25 cellular contexts compared by ENCODE assay signal in genomic region chr11:4195909-4196308, GRCh38.
DNase-seq lines count a peak whose midpoint lies in the region; ATAC-seq, FAIRE-seq and TF ChIP-seq lines count a peak whose summit lies in the region.
"Had no signal": no experiment of that assay in that cellular context is flagged by ENCODE, and none has a peak within 500 bp of the region (broad histone marks: within the 10 kb centered on the region; RNA-seq: fewer than 3 reads in every experiment).

No MANE protein-coding gene starts in this region.

- H3K4me1 Mint-ChIP-seq in mesothelial cell of epicardium: peaks cover 1% of the 10 kb centered on the region
- H3K4me1 Mint-ChIP-seq: CD14-positive monocyte; CD8-positive, alpha-beta memory T cell had no signal

- TF ChIP-seq POLR2A in K562 (conservative IDR thresholded peaks at IDR 0.05) (no peak), HepG2 (IDR thresholded peaks at IDR 0.05; ENCODE audit: insufficient read depth in 1 of 2, low read depth in 2 of 2, low read length in 2 of 2) (no peak), prostate gland (IDR thresholded peaks at IDR 0.05) (no peak)

- H3K27me3 ChIP-seq in MM.1S (replicated peaks; ENCODE audit: insufficient read depth, low read length) (no peaks in the 10 kb centered on the region), K562 (ENCODE audit: control insufficient read depth in 2 of 2, insufficient read depth in 2 of 2, low read length in 2 of 2) (no peaks in the 10 kb centered on the region; a peak in 1 of 5 replicates), HepG2 (ENCODE audit: control insufficient read depth in 1 of 2, insufficient read depth in 2 of 2, low read length in 2 of 2) (peaks cover 5 to 31% of the 10 kb centered on the region in 2 experiments; a peak in 4 of 5 replicates), prostate gland (replicated peaks; ENCODE audit: insufficient read depth) (no peaks in the 10 kb centered on the region)
- H3K27me3 ChIP-seq: BE2C; BLaER1 treated with 17β-estradiol and CSF1 and Interleukin-3, amounts not matched to agents 10 nM and 100 nM had no signal

- no peaks in the 10 kb centered on the region for H3K36me3 ChIP-seq in MM.1S (replicated peaks; ENCODE audit: insufficient read depth, low read length)
- no peaks in the 10 kb centered on the region for H3K36me3 ChIP-seq in K562 (ENCODE audit: control insufficient read depth, insufficient read depth, low read length)
- no peaks in the 10 kb centered on the region for H3K36me3 ChIP-seq in HepG2 (replicated peaks in 1 of 2; ENCODE audit: control insufficient read depth in 1 of 2, insufficient read depth in 2 of 2, low read length in 2 of 2)
- H3K36me3 ChIP-seq in prostate gland: no peaks in the 10 kb centered on the region
- H3K36me3 ChIP-seq: BE2C; BLaER1 treated with 17β-estradiol and CSF1 and Interleukin-3, amounts not matched to agents 10 nM and 100 nM had no signal

- in situ Hi-C loops in K562 (cut with MboI): loop anchor here (25.0 kb wide), 1 partner anchor 816 kb away; no protein-coding TSS in a partner anchor
- in situ Hi-C loops in HepG2 (cut with HindIII; ENCODE audit: extremely low pct_ligation_motif_present, low pct_unique_long_range_greater_than_20kb): no loop called here

- H3K4me3 Mint-ChIP-seq in mesothelial cell of epicardium: no peak overlapping the region
- H3K4me3 Mint-ChIP-seq: CD14-positive monocyte; CD4-positive, alpha-beta T cell; CD8-positive, alpha-beta memory T cell had no signal

- H3K27ac ChIP-seq in MM.1S (ENCODE audit: low read length) (no peak overlapping the region), K562 (ENCODE audit: extremely low read depth, low read depth, low read length) (no peak overlapping the region), HepG2 (ENCODE audit: extremely low read length, insufficient read depth, low read length) (no peak overlapping the region), prostate gland (no peak overlapping the region)
- H3K27ac ChIP-seq: 22Rv1; BLaER1 treated with 17β-estradiol and CSF1 and Interleukin-3, amounts not matched to agents 10 nM and 100 nM; GM23248 had no signal

- CTCF ChIA-PET in K562 (lab: Yijun Ruan, JAX; ENCODE audit: low intra/inter-chr PET ratio): no interaction called here
- CTCF ChIA-PET in HepG2 (lab: Yijun Ruan, JAX; ENCODE audit: low intra/inter-chr PET ratio, low total read pairs): no interaction called here

- H3K27ac Mint-ChIP-seq in mesothelial cell of epicardium: no peak overlapping the region
- H3K27ac Mint-ChIP-seq: CD14-positive monocyte; CD4-positive, alpha-beta T cell had no signal

- TF ChIP-seq RAD21 in K562 (CRISPR knock-in tag; conservative IDR thresholded peaks at IDR 0.05 in 1 of 2, IDR thresholded peaks at IDR 0.05 in 1 of 2) (no peak), HepG2 (CRISPR knock-in tag; IDR thresholded peaks at IDR 0.05) (no peak)

- no peaks in the 10 kb centered on the region for H3K36me3 Mint-ChIP-seq in mesothelial cell of epicardium
- H3K36me3 Mint-ChIP-seq: CD14-positive monocyte; CD8-positive, alpha-beta memory T cell had no signal

- H4K20me1 ChIP-seq in MM.1S (ENCODE audit: insufficient read depth, low read length) (no peaks in the 10 kb centered on the region), K562 (replicated peaks; ENCODE audit: control insufficient read depth, insufficient read depth, low read length) (no peaks in the 10 kb centered on the region), HepG2 (ENCODE audit: insufficient read depth, low read length) (no peaks in the 10 kb centered on the region)
- H4K20me1 ChIP-seq: BLaER1 treated with 17β-estradiol and CSF1 and Interleukin-3, amounts not matched to agents 10 nM and 100 nM had no signal

- peaks cover 8% of the 10 kb centered on the region for H3K9me3 Mint-ChIP-seq in mesothelial cell of epicardium
- H3K9me3 Mint-ChIP-seq: CD4-positive, alpha-beta T cell; CD8-positive, alpha-beta memory T cell had no signal

- H3K4me1 ChIP-seq in MM.1S (ENCODE audit: low read length): peaks cover 7% of the 10 kb centered on the region
- H3K4me1 ChIP-seq in K562 (replicated peaks in 1 of 2; ENCODE audit: control insufficient read depth in 2 of 2, insufficient read depth in 2 of 2, low read length in 2 of 2): peaks cover 0 to 26% of the 10 kb centered on the region in 2 experiments; a peak in 3 of 5 replicates
- no peaks in the 10 kb centered on the region for H3K4me1 ChIP-seq in HepG2 (ENCODE audit: insufficient read depth, low read length)
- H3K4me1 ChIP-seq in prostate gland (replicated peaks): no peaks in the 10 kb centered on the region
- H3K4me1 ChIP-seq: BE2C; BLaER1 treated with 17β-estradiol and CSF1 and Interleukin-3, amounts not matched to agents 10 nM and 100 nM had no signal

- TF ChIP-seq EP300 in K562 (IDR thresholded peaks at IDR 0.05; ENCODE audit: low read length): no peak
- TF ChIP-seq EP300 in HepG2 (IDR thresholded peaks at IDR 0.05; ENCODE audit: low read depth in 2 of 2, low read length in 2 of 2): no peak
- no peak for TF ChIP-seq EP300 in HepG2 (CRISPR knock-in tag; IDR thresholded peaks at IDR 0.05; ENCODE audit: borderline replicate concordance)

- intact Hi-C loops in K562 (cut with micrococcal nuclease) (no loop called here), HepG2 (cut with micrococcal nuclease; ENCODE audit: unreplicated experiment) (no loop called here), prostate gland (cut with DNase I) (no loop called here)

- TF ChIP-seq CTCF in MM.1S (IDR thresholded peaks at IDR 0.05; ENCODE audit: low read length) (no peak), K562 (IDR thresholded peaks at IDR 0.05 in 2 of 3, conservative IDR thresholded peaks at IDR 0.05 in 1 of 3; ENCODE audit: insufficient read depth in 2 of 3, low read depth in 1 of 3, low read length in 3 of 3) (no peak), HepG2 (CRISPR knock-in tag; IDR thresholded peaks at IDR 0.05) (no peak), mesothelial cell of epicardium (IDR thresholded peaks at IDR 0.05; ENCODE audit: unreplicated experiment) (no peak), prostate gland (IDR thresholded peaks at IDR 0.05) (no peak)

- H3K27me3 Mint-ChIP-seq in mesothelial cell of epicardium (ENCODE audit: low read depth): no peaks in the 10 kb centered on the region

- no peak for FAIRE-seq in K562 (lab: Jason Lieb, UNC)
- FAIRE-seq in HepG2 (lab: Jason Lieb, UNC): no peak
- FAIRE-seq: A204.1, D721Med, G401.6, GM19239, H1 had no signal

- H3K4me3 ChIP-seq in MM.1S (ENCODE audit: low read length) (no peak overlapping the region), K562 (no peak overlapping the region), HepG2 (replicated peaks in 1 of 3; ENCODE audit: insufficient read depth in 1 of 3, low read depth in 2 of 3, low read length in 3 of 3) (no peak overlapping the region), prostate gland (no peak overlapping the region)
- H3K4me3 ChIP-seq: BLaER1 treated with 17β-estradiol and CSF1 and Interleukin-3, amounts not matched to agents 10 nM and 100 nM; GM23248 had no signal

- H3K9ac ChIP-seq in MM.1S (ENCODE audit: low read length) (no peak overlapping the region), K562 (ENCODE audit: insufficient read depth in 1 of 2, low read depth in 2 of 2, low read length in 2 of 2) (no peak overlapping the region), HepG2 (ENCODE audit: insufficient read depth, low read depth, low read length) (no peak overlapping the region)
- H3K9ac ChIP-seq: BLaER1 treated with 17β-estradiol and CSF1 and Interleukin-3, amounts not matched to agents 10 nM and 100 nM; GM23248 had no signal

- H3K9me2 ChIP-seq in MM.1S (replicated peaks; ENCODE audit: insufficient read depth, low read length): no peaks in the 10 kb centered on the region

- ATAC-seq in K562: no peak; the same call in 2 of the 3 replicates
- no peak for ATAC-seq in HepG2
- ATAC-seq in GM18867 (IDR thresholded peaks at IDR 0.05; ENCODE audit: unreplicated experiment): no peak

- H3K9me3 ChIP-seq in MM.1S (replicated peaks; ENCODE audit: insufficient read depth, low read length) (no peaks in the 10 kb centered on the region), K562 (replicated peaks; ENCODE audit: control insufficient read depth, insufficient read depth, low read depth, low read length) (no peaks in the 10 kb centered on the region; the same call in 1 of the 2 replicates), HepG2 (ENCODE audit: low read length) (no peaks in the 10 kb centered on the region), prostate gland (no peaks in the 10 kb centered on the region)
- H3K9me3 ChIP-seq: BE2C; BLaER1 treated with 17β-estradiol and CSF1 and Interleukin-3, amounts not matched to agents 10 nM and 100 nM had no signal

- 9% methylated on average over 2 of the region's 2 CpGs for WGBS in K562 (ENCODE audit: insufficient coverage, low coverage, missing lambda C conversion rate)
- WGBS in HepG2 (ENCODE audit: low lambda C conversion rate): 0% methylated on average over 2 of the region's 2 CpGs
- 35% methylated on average over 2 of the region's 2 CpGs for WGBS in prostate gland

- DNase-seq in DMS53 (lab: John Stamatoyannopoulos, UW) (peak; percentile 80), MM.1S (no peak), K562 (ENCODE audit: extremely low read depth in 1 of 4, low spot score in 3 of 4) (no peak), HepG2 (ENCODE audit: low spot score) (no peak), AG08396 (ENCODE audit: low spot score) (no peak), mesothelial cell of epicardium (ENCODE audit: low spot score in 2 of 2, unreplicated experiment in 2 of 2) (no peak), prostate gland (ENCODE audit: low spot score) (no peak)
- DNase-seq: AML-193; BE2C; CD4-positive, alpha-beta T cell; CD8-positive, alpha-beta memory T cell; DMS 273 treated with DMSO at 0.1 percent for 48 hours; DND-41; GM23248; H7; HCEC 1CT had no signal

- H3F3A ChIP-seq in MM.1S (ENCODE audit: insufficient read depth, low read length): no peaks in the 10 kb centered on the region

- no peaks in the 10 kb centered on the region for H3K9me1 ChIP-seq in K562 (ENCODE audit: control insufficient read depth, insufficient read depth, low read length)

- BruUV-seq in K562 (replicated peaks; lab: Mats Ljungman, UMichigan) (no TSS peak), HepG2 (replicated peaks; lab: Mats Ljungman, UMichigan) (no TSS peak)

- no peaks in the 10 kb centered on the region for H3K79me2 ChIP-seq in MM.1S (ENCODE audit: low read length)
- no peaks in the 10 kb centered on the region for H3K79me2 ChIP-seq in K562 (ENCODE audit: control insufficient read depth, insufficient read depth, low read length)
- H3K79me2 ChIP-seq in HepG2 (ENCODE audit: insufficient read depth, low read length): no peaks in the 10 kb centered on the region

- POLR2A ChIA-PET in K562 (lab: Yijun Ruan, JAX) (interaction anchor here (1.3 kb wide), 1 partner anchor 8 kb away, joined by 4 read pairs; no protein-coding TSS in a partner anchor), HepG2 (lab: Yijun Ruan, JAX) (no interaction called here)

- no peak overlapping the region for H2AFZ ChIP-seq in MM.1S (ENCODE audit: low read length)
- peak overlapping the region; percentile 37 for H2AFZ ChIP-seq in K562 (ENCODE audit: low read depth, low read length)
- no peak overlapping the region for H2AFZ ChIP-seq in HepG2 (ENCODE audit: low read length)
- H2AFZ ChIP-seq: GM23248 had no signal

- peak overlapping the region; percentile 6; the same call in 1 of the 2 replicates for H3K4me2 ChIP-seq in MM.1S (ENCODE audit: low read depth, low read length)
- H3K4me2 ChIP-seq in K562 (ENCODE audit: insufficient read depth, low read length): no peak overlapping the region; the same call in 1 of the 2 replicates
- H3K4me2 ChIP-seq in HepG2 (ENCODE audit: low read depth, low read length): no peak overlapping the region
- H3K4me2 ChIP-seq: BLaER1 treated with 17β-estradiol and CSF1 and Interleukin-3, amounts not matched to agents 10 nM and 100 nM had no signal
